13 cellular contexts compared by ENCODE assay signal in the genomic region with DNA sequence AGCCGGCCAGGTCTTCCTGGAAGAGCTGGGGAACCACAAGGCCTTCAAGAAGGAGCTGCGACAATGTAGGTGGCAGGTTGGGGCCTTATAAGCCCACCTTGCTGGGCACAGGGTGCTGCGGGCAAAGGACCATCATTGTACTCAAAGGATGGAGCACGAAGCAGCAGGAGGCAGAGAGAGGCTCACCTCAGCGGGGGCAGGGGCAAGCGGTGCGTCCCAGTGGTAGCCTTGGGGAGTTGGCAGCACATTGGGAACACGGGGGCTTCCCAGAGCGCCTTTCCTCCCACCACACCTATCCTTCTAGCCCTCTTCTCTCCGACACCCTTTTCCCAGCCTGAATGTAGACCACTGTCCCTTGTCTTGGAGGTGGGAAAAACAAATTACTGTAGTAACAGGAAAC. TPM values are rescaled to one million over a fixed set of nuclear protein-coding genes. Genes with fewer than 3 reads are reported as not detected.
DNase-seq lines count a peak whose midpoint lies in the region; ATAC-seq, FAIRE-seq and TF ChIP-seq lines count a peak whose summit lies in the region.
"Had no signal": no experiment of that assay in that cellular context is flagged by ENCODE, and none has a peak within 500 bp of the region (broad histone marks: within the 10 kb centered on the region; RNA-seq: fewer than 3 reads in every experiment).

No MANE protein-coding gene starts in this region.

- peak overlapping the region in 1 of 3 donors; percentile 84 for H3K27ac Mint-ChIP-seq in CD4-positive, CD25-positive, alpha-beta regulatory T cell
- H3K27ac Mint-ChIP-seq in brain, result peak overlapping the region in 2 of 5 experiments; percentile 17 to 74
- H3K27ac Mint-ChIP-seq in natural killer cell, result no peak overlapping the region

- no peaks in the 10 kb centered on the region for H3K9me3 ChIP-seq in CD4-positive, CD25-positive, alpha-beta regulatory T cell (ENCODE audit: control insufficient read depth in 2 of 2, low read length in 2 of 2)
- H3K9me3 ChIP-seq: right lobe of liver, SJCRH30 had no signal

- FAIRE-seq in RCC 7860 (lab: Jason Lieb, UNC), result no peak
- FAIRE-seq: endometrium had no signal

- no peaks in the 10 kb centered on the region for H3K27me3 ChIP-seq in CD4-positive, CD25-positive, alpha-beta regulatory T cell (ENCODE audit: control insufficient read depth, insufficient read depth, low read length)
- no peaks in the 10 kb centered on the region for H3K27me3 ChIP-seq in H7 (ENCODE audit: control insufficient read depth, insufficient read depth, low read length)
- H3K27me3 ChIP-seq: right lobe of liver, SJCRH30 had no signal

- H3K36me3 ChIP-seq in CD4-positive, CD25-positive, alpha-beta regulatory T cell (ENCODE audit: control insufficient read depth, insufficient read depth, low read length), result peaks cover 26% of the 10 kb centered on the region
- peaks cover 16% of the 10 kb centered on the region for H3K36me3 ChIP-seq in H7 (replicated peaks; ENCODE audit: control insufficient read depth, insufficient read depth, low read length)

- intact Hi-C loops in natural killer cell (cut with micrococcal nuclease), result no loop called here

- H3K9me3 Mint-ChIP-seq in CD4-positive, CD25-positive, alpha-beta regulatory T cell, result no peaks in the 10 kb centered on the region
- no peaks in the 10 kb centered on the region for H3K9me3 Mint-ChIP-seq in brain
- no peaks in the 10 kb centered on the region for H3K9me3 Mint-ChIP-seq in natural killer cell

- H3K4me3 Mint-ChIP-seq in CD4-positive, CD25-positive, alpha-beta regulatory T cell, result peak overlapping the region; percentile 38 to 86 (median 84)
- H3K4me3 Mint-ChIP-seq in brain (peak overlapping the region; percentile 56 to 84 (median 60)), natural killer cell (peak overlapping the region; percentile 21)

- H3K4me3 ChIP-seq in CD4-positive, CD25-positive, alpha-beta regulatory T cell (ENCODE audit: low read depth, low read length), result no peak overlapping the region
- no peak overlapping the region for H3K4me3 ChIP-seq in H7 (ENCODE audit: insufficient read depth, low read depth, low read length)
- H3K4me3 ChIP-seq: right lobe of liver, SJCRH30 had no signal

- H3K4me1 Mint-ChIP-seq in CD4-positive, CD25-positive, alpha-beta regulatory T cell, result peaks cover 15 to 57% (median 31%) of the 10 kb centered on the region in 4 donors
- H3K4me1 Mint-ChIP-seq in brain (peaks cover 45% of the 10 kb centered on the region), natural killer cell (peaks cover 38 to 48% of the 10 kb centered on the region in 2 donors)

- peaks cover 12% of the 10 kb centered on the region for H3K36me3 Mint-ChIP-seq in CD4-positive, CD25-positive, alpha-beta regulatory T cell
- H3K36me3 Mint-ChIP-seq in brain (peaks cover 47% of the 10 kb centered on the region), natural killer cell (no peaks in the 10 kb centered on the region)

- H3K4me1 ChIP-seq in CD4-positive, CD25-positive, alpha-beta regulatory T cell (ENCODE audit: control insufficient read depth, insufficient read depth, low read length, poor library complexity, severe bottlenecking), result peaks cover 29% of the 10 kb centered on the region

- no peak for TF ChIP-seq CTCF in brain (conservative IDR thresholded peaks at IDR 0.05)
- TF ChIP-seq CTCF in natural killer cell (IDR thresholded peaks at IDR 0.05), result no peak

- ATAC-seq in CD4-positive, CD25-positive, alpha-beta regulatory T cell (ENCODE audit: low read depth in 2 of 2), result no peak
- ATAC-seq in natural killer cell, result no peak
- no peak for ATAC-seq in GM18907 (IDR thresholded peaks at IDR 0.05; ENCODE audit: unreplicated experiment)
- ATAC-seq: right lobe of liver had no signal

- no peak overlapping the region for H3K27ac ChIP-seq in CD4-positive, CD25-positive, alpha-beta regulatory T cell (ENCODE audit: insufficient read depth, low read length, poor library complexity, severe bottlenecking)
- H3K27ac ChIP-seq: right lobe of liver, SJCRH30 had no signal

- no peak for DNase-seq in CD4-positive, CD25-positive, alpha-beta regulatory T cell
- DNase-seq in H7 (peak; percentile 40), natural killer cell (no peak), NCI-H1417 treated with DMSO at 0.1 percent for 48 hours (lab: John Stamatoyannopoulos, UW) (no peak), RCC 7860 (ENCODE audit: low spot score) (no peak), NCI-H2171 (lab: John Stamatoyannopoulos, UW) (no peak)
- DNase-seq: NCI-H2171 treated with DMSO at 0.1 percent for 48 hours; SJCRH30; stimulated activated naive CD4-positive, alpha-beta T cell treated with Interleukin-2 at 50 U/mL for 16 hours had no signal

- H3K27me3 Mint-ChIP-seq in CD4-positive, CD25-positive, alpha-beta regulatory T cell, result peaks cover 5% of the 10 kb centered on the region
- H3K27me3 Mint-ChIP-seq in brain, result no peaks in the 10 kb centered on the region
- no peaks in the 10 kb centered on the region for H3K27me3 Mint-ChIP-seq in natural killer cell (ENCODE audit: low read depth in 2 of 2)

RNA-seq across cellular contexts. Expression of a gene that starts 2.1 kb away (rescaled TPM):
- total RNA-seq in CD4-positive, CD25-positive, alpha-beta regulatory T cell, result 27.7 TPM
- polyA plus RNA-seq in CD4-positive, CD25-positive, alpha-beta regulatory T cell, result 10 to 100 TPM; 26.9 to 44.3 (median 34.1) TPM
- 32.8 and 46.1 TPM in 2 replicates for total RNA-seq in H7 (2014; rRNA removed; shearing (Covaris generic))
- 808 TPM for polyA plus RNA-seq in brain (ENCODE audit: insufficient read depth, low read depth, low replicate concordance)
- 10 to 100 TPM; 32.4 to 44.8 (median 38.2) TPM for total RNA-seq in natural killer cell

RNA-seq across cellular contexts. Expression of a gene that starts 38.3 kb away (rescaled TPM):
- not detected for total RNA-seq in CD4-positive, CD25-positive, alpha-beta regulatory T cell
- under 1 TPM in 3 of 4 donors, not detected in 1; 0.14 to 0.28 (median 0.15) TPM for polyA plus RNA-seq in CD4-positive, CD25-positive, alpha-beta regulatory T cell
- 0.28 and 0.85 TPM in 2 replicates for total RNA-seq in H7 (2014; rRNA removed; shearing (Covaris generic))
- 6.2 TPM for polyA plus RNA-seq in brain (ENCODE audit: insufficient read depth, low read depth, low replicate concordance)
- 1 to 10 TPM in 1 of 3 donors, under 1 TPM in 2; 0.70 to 2.9 (median 0.95) TPM for total RNA-seq in natural killer cell

RNA-seq across cellular contexts. Expression of a gene that starts 48.6 kb away (rescaled TPM):
- 149 TPM for total RNA-seq in CD4-positive, CD25-positive, alpha-beta regulatory T cell
- polyA plus RNA-seq in CD4-positive, CD25-positive, alpha-beta regulatory T cell, result 10 to 100 TPM; 53.3 to 80.7 (median 67.2) TPM
- 83.4 and 97.3 TPM in 2 replicates for total RNA-seq in H7 (2014; rRNA removed; shearing (Covaris generic))
- 102 TPM for polyA plus RNA-seq in brain (ENCODE audit: insufficient read depth, low read depth, low replicate concordance)
- 100 to 1,000 TPM; 123 to 159 (median 149) TPM for total RNA-seq in natural killer cell

RNA-seq across cellular contexts. Expression of a gene that starts 49.9 kb away (rescaled TPM):
- 76.3 TPM for total RNA-seq in CD4-positive, CD25-positive, alpha-beta regulatory T cell
- 10 to 100 TPM; 50.3 to 56.8 (median 55.6) TPM for polyA plus RNA-seq in CD4-positive, CD25-positive, alpha-beta regulatory T cell
- 235 and 260 TPM in 2 replicates for total RNA-seq in H7 (2014; rRNA removed; shearing (Covaris generic))
- polyA plus RNA-seq in brain (ENCODE audit: insufficient read depth, low read depth, low replicate concordance), result 126 TPM
- total RNA-seq in natural killer cell, result 100 to 1,000 TPM in 2 of 3 donors, 10 to 100 TPM in 1; 86.5 to 106 (median 106) TPM

RNA-seq across cellular contexts. Expression of a gene that starts 51.2 kb away (rescaled TPM):
- total RNA-seq in CD4-positive, CD25-positive, alpha-beta regulatory T cell, result 14.6 TPM
- 10 to 100 TPM; 21.8 to 25.8 (median 23.0) TPM for polyA plus RNA-seq in CD4-positive, CD25-positive, alpha-beta regulatory T cell
- total RNA-seq in H7 (2014; rRNA removed; shearing (Covaris generic)), result 31.4 and 35.0 TPM in 2 replicates
- polyA plus RNA-seq in brain (ENCODE audit: insufficient read depth, low read depth, low replicate concordance), result 93.9 TPM
- 10 to 100 TPM; 17.5 to 20.9 (median 19.3) TPM for total RNA-seq in natural killer cell

Comparison
In these comparisons a context has a peak if more than half of its experiments do, and no peak if none do; other contexts are left out.
1. H3K4me3 Mint-ChIP-seq: peak in every context shown above with its lines; median percentile 84 in CD4-positive, CD25-positive, alpha-beta regulatory T cell; 60 in brain; 21 in natural killer cell.